ENCODE assay signal across 1 cellular context in genomic region chr22:32957093-32957835, GRCh38.
TF ChIP-seq lines count a peak whose summit lies in the region.

No MANE protein-coding gene starts in this region.

TF ChIP-seq in SK-N-SH, 30 proteins besides CTCF, POLR2A, EP300 and RAD21 (continued from another document):
- TF ChIP-seq POLR2AphosphoS5 (IDR thresholded peaks at IDR 0.05; ENCODE audit: low read depth, low read length) (no peak), RCOR1 (IDR thresholded peaks at IDR 0.05; ENCODE audit: low read length) (peak; percentile 80), GABPA (IDR thresholded peaks at IDR 0.05; ENCODE audit: low read depth) (no peak), JUND (IDR thresholded peaks at IDR 0.05) (no peak), TCF12 (IDR thresholded peaks at IDR 0.05) (peak; percentile 26; the same call in 1 of the 2 replicates), ELF1 (IDR thresholded peaks at IDR 0.05) (no peak), CHD2 (IDR thresholded peaks at IDR 0.05; ENCODE audit: low read length, partially characterized antibody) (no peak), NFIC (IDR thresholded peaks at IDR 0.05; ENCODE audit: borderline replicate concordance) (no peak), FOXM1 (IDR thresholded peaks at IDR 0.05; ENCODE audit: low read depth) (no peak)
- TF ChIP-seq, protein P1, sequence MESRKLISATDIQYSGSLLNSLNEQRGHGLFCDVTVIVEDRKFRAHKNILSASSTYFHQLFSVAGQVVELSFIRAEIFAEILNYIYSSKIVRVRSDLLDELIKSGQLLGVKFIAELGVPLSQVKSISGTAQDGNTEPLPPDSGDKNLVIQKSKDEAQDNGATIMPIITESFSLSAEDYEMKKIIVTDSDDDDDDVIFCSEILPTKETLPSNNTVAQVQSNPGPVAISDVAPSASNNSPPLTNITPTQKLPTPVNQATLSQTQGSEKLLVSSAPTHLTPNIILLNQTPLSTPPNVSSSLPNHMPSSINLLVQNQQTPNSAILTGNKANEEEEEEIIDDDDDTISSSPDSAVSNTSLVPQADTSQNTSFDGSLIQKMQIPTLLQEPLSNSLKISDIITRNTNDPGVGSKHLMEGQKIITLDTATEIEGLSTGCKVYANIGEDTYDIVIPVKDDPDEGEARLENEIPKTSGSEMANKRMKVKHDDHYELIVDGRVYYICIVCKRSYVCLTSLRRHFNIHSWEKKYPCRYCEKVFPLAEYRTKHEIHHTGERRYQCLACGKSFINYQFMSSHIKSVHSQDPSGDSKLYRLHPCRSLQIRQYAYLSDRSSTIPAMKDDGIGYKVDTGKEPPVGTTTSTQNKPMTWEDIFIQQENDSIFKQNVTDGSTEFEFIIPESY (IDR thresholded peaks at IDR 0.05; ENCODE audit: borderline replicate concordance, low read depth) = no peak
- TF ChIP-seq, protein P2, sequence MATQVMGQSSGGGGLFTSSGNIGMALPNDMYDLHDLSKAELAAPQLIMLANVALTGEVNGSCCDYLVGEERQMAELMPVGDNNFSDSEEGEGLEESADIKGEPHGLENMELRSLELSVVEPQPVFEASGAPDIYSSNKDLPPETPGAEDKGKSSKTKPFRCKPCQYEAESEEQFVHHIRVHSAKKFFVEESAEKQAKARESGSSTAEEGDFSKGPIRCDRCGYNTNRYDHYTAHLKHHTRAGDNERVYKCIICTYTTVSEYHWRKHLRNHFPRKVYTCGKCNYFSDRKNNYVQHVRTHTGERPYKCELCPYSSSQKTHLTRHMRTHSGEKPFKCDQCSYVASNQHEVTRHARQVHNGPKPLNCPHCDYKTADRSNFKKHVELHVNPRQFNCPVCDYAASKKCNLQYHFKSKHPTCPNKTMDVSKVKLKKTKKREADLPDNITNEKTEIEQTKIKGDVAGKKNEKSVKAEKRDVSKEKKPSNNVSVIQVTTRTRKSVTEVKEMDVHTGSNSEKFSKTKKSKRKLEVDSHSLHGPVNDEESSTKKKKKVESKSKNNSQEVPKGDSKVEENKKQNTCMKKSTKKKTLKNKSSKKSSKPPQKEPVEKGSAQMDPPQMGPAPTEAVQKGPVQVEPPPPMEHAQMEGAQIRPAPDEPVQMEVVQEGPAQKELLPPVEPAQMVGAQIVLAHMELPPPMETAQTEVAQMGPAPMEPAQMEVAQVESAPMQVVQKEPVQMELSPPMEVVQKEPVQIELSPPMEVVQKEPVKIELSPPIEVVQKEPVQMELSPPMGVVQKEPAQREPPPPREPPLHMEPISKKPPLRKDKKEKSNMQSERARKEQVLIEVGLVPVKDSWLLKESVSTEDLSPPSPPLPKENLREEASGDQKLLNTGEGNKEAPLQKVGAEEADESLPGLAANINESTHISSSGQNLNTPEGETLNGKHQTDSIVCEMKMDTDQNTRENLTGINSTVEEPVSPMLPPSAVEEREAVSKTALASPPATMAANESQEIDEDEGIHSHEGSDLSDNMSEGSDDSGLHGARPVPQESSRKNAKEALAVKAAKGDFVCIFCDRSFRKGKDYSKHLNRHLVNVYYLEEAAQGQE (IDR thresholded peaks at IDR 0.05; ENCODE audit: low read depth, low read length) = no peak
